ENCODE assay signal across 1 cellular context in the genomic region with DNA sequence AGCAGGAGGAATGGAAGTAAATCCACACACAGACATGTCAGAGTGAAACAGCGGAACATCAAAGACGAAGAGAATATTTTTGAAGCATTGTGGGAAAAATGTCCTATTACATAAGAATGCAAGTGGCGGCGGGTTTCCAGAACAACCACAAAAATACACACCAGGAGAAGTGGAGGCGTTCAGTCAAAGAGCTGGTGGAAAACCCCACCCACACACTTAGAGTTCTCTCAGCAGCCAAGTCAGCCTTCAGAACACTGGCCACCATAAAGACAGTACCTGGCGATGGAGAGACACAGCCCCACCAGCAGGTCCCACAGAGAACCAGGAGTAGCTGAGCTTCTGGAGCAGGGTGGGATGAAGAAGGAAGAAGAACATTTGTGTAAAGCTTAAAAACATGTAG.
TF ChIP-seq lines count a peak whose summit lies in the region.

No MANE protein-coding gene starts in this region.

TF ChIP-seq in GM12878, 131 proteins besides CTCF, POLR2A, EP300 and RAD21 (continued from another document):
- TF ChIP-seq NR2C2 (IDR thresholded peaks at IDR 0.05; ENCODE audit: borderline replicate concordance, control insufficient read depth, insufficient read length, low read depth), result no peak
